In the genomic region with DNA sequence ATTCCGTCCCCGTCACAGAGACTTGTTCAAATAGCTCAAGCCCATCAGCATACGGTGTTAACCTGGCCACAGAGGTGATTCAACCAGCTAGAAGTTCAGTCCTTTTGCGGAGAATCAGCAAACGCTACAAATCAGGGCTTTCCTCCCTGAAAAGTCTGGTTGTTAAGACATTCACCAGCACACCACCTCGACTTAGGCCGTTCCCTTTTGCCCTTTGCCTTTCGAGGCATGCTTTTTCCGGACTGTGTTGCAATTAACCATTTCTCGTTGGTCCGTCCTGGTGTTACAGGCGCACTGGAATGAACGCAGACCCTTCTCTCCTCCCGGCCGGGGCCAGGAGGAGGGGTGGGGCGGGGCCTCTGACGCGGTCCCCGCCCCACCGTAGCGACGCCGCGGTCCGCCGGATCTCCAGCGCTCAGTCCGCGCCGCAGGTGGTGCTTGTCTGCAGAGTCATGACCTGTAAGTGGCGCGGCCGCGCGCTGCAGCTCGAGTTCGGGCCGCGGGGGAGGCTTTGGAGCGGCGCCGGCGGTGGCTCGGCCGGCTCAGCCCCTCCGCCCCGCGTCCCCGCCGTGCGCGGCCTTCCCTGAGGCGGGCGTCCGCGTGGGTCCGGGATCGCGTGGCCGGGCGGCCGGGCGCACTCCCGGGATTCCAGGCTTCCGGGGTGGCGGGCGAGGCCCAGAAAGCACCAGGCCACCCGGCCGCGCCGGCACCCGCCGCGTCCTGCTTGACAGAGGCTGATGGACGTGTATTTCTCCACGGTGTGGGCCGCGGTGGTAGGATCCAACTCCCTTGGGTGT, we compare ENCODE assay signal across 8 cellular contexts. TPM values are rescaled to one million over a fixed set of nuclear protein-coding genes. Genes with fewer than 3 reads are reported as not detected.
DNase-seq lines count a peak whose midpoint lies in the region; ATAC-seq, FAIRE-seq and TF ChIP-seq lines count a peak whose summit lies in the region.

TSS of gene NIT2 (plus strand) at position 418 of the 797 bp plus-strand sequence. CDS start at position 453, 35 bp downstream.

- in situ Hi-C loops in HepG2 (cut with HindIII; ENCODE audit: extremely low pct_ligation_motif_present, low pct_unique_long_range_greater_than_20kb): no loop called here

- FAIRE-seq in HepG2 (lab: Jason Lieb, UNC): peak; percentile 84

- peak within 1 kb of the TSS; percentile 72 to 94 (median 88) for H3K4me2 ChIP-seq in BLaER1 treated with 17β-estradiol and CSF1 and Interleukin-3, amounts not matched to agents 10 nM and 100 nM
- H3K4me2 ChIP-seq in HepG2 (ENCODE audit: low read depth, low read length): peak within 1 kb of the TSS; percentile 97

- H3K27ac ChIP-seq in BLaER1 treated with 17β-estradiol and CSF1 and Interleukin-3, amounts not matched to agents 10 nM and 100 nM: peak within 1 kb of the TSS; percentile 54 to 95 (median 89); a peak in 21 of 22 replicates
- peak within 1 kb of the TSS; percentile 79 for H3K27ac ChIP-seq in HepG2 (ENCODE audit: extremely low read length, insufficient read depth, low read length)

- H3K79me2 ChIP-seq in HepG2 (ENCODE audit: insufficient read depth, low read length): no peaks in the 10 kb centered on the region

- H3K36me3 ChIP-seq in BLaER1 treated with 17β-estradiol and CSF1 and Interleukin-3, amounts not matched to agents 10 nM and 100 nM: peaks cover 9 to 18% (median 13%) of the 10 kb centered on the region in 11 experiments
- no peaks in the 10 kb centered on the region for H3K36me3 ChIP-seq in HepG2 (replicated peaks in 1 of 2; ENCODE audit: control insufficient read depth in 1 of 2, insufficient read depth in 2 of 2, low read length in 2 of 2)

- H3K4me3 ChIP-seq in BLaER1 treated with 17β-estradiol and CSF1 and Interleukin-3, amounts not matched to agents 10 nM and 100 nM: peak within 1 kb of the TSS; percentile 73 to 91 (median 82)
- peak within 1 kb of the TSS; percentile 70 to 82 (median 78) for H3K4me3 ChIP-seq in HepG2 (replicated peaks in 1 of 3; ENCODE audit: insufficient read depth in 1 of 3, low read depth in 2 of 3, low read length in 3 of 3)

- TF ChIP-seq RAD21 in HepG2 (CRISPR knock-in tag; IDR thresholded peaks at IDR 0.05): peak; percentile 68

- H3K27me3 ChIP-seq in BLaER1 treated with 17β-estradiol and CSF1 and Interleukin-3, amounts not matched to agents 10 nM and 100 nM: no peaks in the 10 kb centered on the region
- H3K27me3 ChIP-seq in HepG2 (ENCODE audit: control insufficient read depth in 1 of 2, insufficient read depth in 2 of 2, low read length in 2 of 2): no peaks in the 10 kb centered on the region

- TF ChIP-seq EP300 in HepG2 (IDR thresholded peaks at IDR 0.05; ENCODE audit: low read depth in 2 of 2, low read length in 2 of 2): peak in 1 of 2 experiments; percentile 57; a peak in 2 of 4 replicates
- TF ChIP-seq EP300 in HepG2 (CRISPR knock-in tag; IDR thresholded peaks at IDR 0.05; ENCODE audit: borderline replicate concordance): peak; percentile 29; the same call in 1 of the 2 replicates

- POLR2A ChIA-PET in HepG2 (lab: Yijun Ruan, JAX): interaction anchor here (0.5 to 4.6 kb wide), 11 partner anchors 9 to 90 kb away, joined by 3 to 29 read pairs (median 4); partner anchors contain the start of genes LNP1, TBC1D23 and TOMM70

- peak; percentile 72 for DNase-seq in GM19240 (ENCODE audit: insufficient read length, low spot score)
- peak; percentile 85 for DNase-seq in NCI-H748 (lab: John Stamatoyannopoulos, UW; ENCODE audit: unreplicated experiment)
- DNase-seq in activated CD4-positive, alpha-beta T cell treated with anti-CD3 and anti-CD28 coated beads, Interleukin-2, amount 50 U/mL, for 4 hours: peak; percentile 68
- DNase-seq in dermis blood vessel endothelial cell: peak; percentile 84
- peak; percentile 85 for DNase-seq in HepG2 (ENCODE audit: low spot score)
- peak; percentile 83 for DNase-seq in stimulated activated CD4-positive, alpha-beta T cell treated with anti-CD3 and anti-CD28 coated beads, Interleukin-4, amount 100 ng/mL, for 1 hour

- ATAC-seq in HG03457 (IDR thresholded peaks at IDR 0.05; ENCODE audit: unreplicated experiment) (peak; percentile 87), HepG2 (peak; percentile 95)

- H3K9me3 ChIP-seq in BLaER1 treated with 17β-estradiol and CSF1 and Interleukin-3, amounts not matched to agents 10 nM and 100 nM (replicated peaks in 1 of 11): no peaks in the 10 kb centered on the region
- H3K9me3 ChIP-seq in HepG2 (ENCODE audit: low read length): no peaks in the 10 kb centered on the region

- H2AFZ ChIP-seq in HepG2 (ENCODE audit: low read length): peak within 1 kb of the TSS; percentile 96

- no TSS peak for BruUV-seq in HepG2 (replicated peaks; lab: Mats Ljungman, UMichigan)

- WGBS in HepG2 (ENCODE audit: low lambda C conversion rate): 2% methylated on average over 14 of the region's 78 CpGs

- TF ChIP-seq POLR2A in HepG2 (IDR thresholded peaks at IDR 0.05; ENCODE audit: insufficient read depth in 1 of 2, low read depth in 2 of 2, low read length in 2 of 2): peak; percentile 87 to 95

- intact Hi-C loops in HepG2 (cut with micrococcal nuclease; ENCODE audit: unreplicated experiment): loop anchor here (1.0 to 2.0 kb wide), 2 partner anchors 24 to 66 kb away; partner anchors contain the start of genes LNP1 and TOMM70

- H4K20me1 ChIP-seq in BLaER1 treated with 17β-estradiol and CSF1 and Interleukin-3, amounts not matched to agents 10 nM and 100 nM: peaks cover 0 to 10% (median 0%) of the 10 kb centered on the region in 11 experiments; a peak in 2 of 22 replicates
- no peaks in the 10 kb centered on the region for H4K20me1 ChIP-seq in HepG2 (ENCODE audit: insufficient read depth, low read length)

- peaks cover 18 to 29% (median 21%) of the 10 kb centered on the region in 10 experiments for H3K4me1 ChIP-seq in BLaER1 treated with 17β-estradiol and CSF1 and Interleukin-3, amounts not matched to agents 10 nM and 100 nM
- H3K4me1 ChIP-seq in HepG2 (ENCODE audit: insufficient read depth, low read length): peaks cover 51% of the 10 kb centered on the region

- peak within 1 kb of the TSS; percentile 82 to 93 (median 88) for H3K9ac ChIP-seq in BLaER1 treated with 17β-estradiol and CSF1 and Interleukin-3, amounts not matched to agents 10 nM and 100 nM
- peak within 1 kb of the TSS; percentile 84 for H3K9ac ChIP-seq in HepG2 (ENCODE audit: insufficient read depth, low read depth, low read length)

- 0 out of 2 replicates have a peak, but pooled peaks have one; percentile 17 for TF ChIP-seq CTCF in HepG2 (CRISPR knock-in tag; IDR thresholded peaks at IDR 0.05)

- CTCF ChIA-PET in HepG2 (lab: Yijun Ruan, JAX; ENCODE audit: low intra/inter-chr PET ratio, low total read pairs): no interaction called here

TF ChIP-seq in HepG2, 621 proteins besides CTCF, POLR2A, EP300 and RAD21 (continues in another document):
- TF ChIP-seq MZF1 (CRISPR knock-in tag; IDR thresholded peaks at IDR 0.05; ENCODE audit: borderline replicate concordance) (no peak), ZNF468 (CRISPR knock-in tag; IDR thresholded peaks at IDR 0.05) (no peak), KDM1A (CRISPR knock-in tag; IDR thresholded peaks at IDR 0.05) (no peak), CENPT (CRISPR knock-in tag; IDR thresholded peaks at IDR 0.05; ENCODE audit: low read depth) (peak; percentile 69; the same call in 1 of the 2 replicates), HOXA5 (CRISPR knock-in tag; IDR thresholded peaks at IDR 0.05) (peak; percentile 92), MEIS2 (CRISPR knock-in tag; IDR thresholded peaks at IDR 0.05) (peak; percentile 52)
- TF ChIP-seq, protein P1, sequence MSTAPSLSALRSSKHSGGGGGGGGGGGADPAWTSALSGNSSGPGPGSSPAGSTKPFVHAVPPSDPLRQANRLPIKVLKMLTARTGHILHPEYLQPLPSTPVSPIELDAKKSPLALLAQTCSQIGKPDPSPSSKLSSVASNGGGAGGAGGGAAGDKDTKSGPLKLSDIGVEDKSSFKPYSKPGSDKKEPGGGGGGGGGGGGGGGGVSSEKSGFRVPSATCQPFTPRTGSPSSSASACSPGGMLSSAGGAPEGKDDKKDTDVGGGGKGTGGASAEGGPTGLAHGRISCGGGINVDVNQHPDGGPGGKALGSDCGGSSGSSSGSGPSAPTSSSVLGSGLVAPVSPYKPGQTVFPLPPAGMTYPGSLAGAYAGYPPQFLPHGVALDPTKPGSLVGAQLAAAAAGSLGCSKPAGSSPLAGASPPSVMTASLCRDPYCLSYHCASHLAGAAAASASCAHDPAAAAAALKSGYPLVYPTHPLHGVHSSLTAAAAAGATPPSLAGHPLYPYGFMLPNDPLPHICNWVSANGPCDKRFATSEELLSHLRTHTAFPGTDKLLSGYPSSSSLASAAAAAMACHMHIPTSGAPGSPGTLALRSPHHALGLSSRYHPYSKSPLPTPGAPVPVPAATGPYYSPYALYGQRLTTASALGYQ (CRISPR knock-in tag; IDR thresholded peaks at IDR 0.05): peak; percentile 63; the same call in 1 of the 2 replicates

RNA-seq across cellular contexts. Expression of gene NIT2, which starts in this region (rescaled TPM):
- total RNA-seq in dermis blood vessel endothelial cell: 6.5 and 8.4 TPM in 2 replicates
- 49.1 and 54.3 TPM in 2 replicates for total RNA-seq in HepG2 (2016; rRNA removed; fragmentation: Illumina TruSeq; extraction: Trizol)
- 8.5 and 10.3 TPM in 2 replicates for total RNA-seq in HepG2 (2016; cell fraction: cytosol; rRNA removed; fragmentation: Illumina TruSeq; extraction: Trizol; ENCODE audit: low read depth)
- 50.7 and 55.5 TPM in 2 replicates for total RNA-seq in HepG2 (2016; cell fraction: insoluble cytoplasmic fraction; rRNA removed; fragmentation: Illumina TruSeq; extraction: Trizol)
- 15.4 and 15.6 TPM in 2 replicates for total RNA-seq in HepG2 (2016; cell fraction: membrane; rRNA removed; fragmentation: Illumina TruSeq; extraction: Trizol)
- 42.6 and 44.4 TPM in 2 replicates for total RNA-seq in HepG2 (2016; cell fraction: nucleus; rRNA removed; fragmentation: Illumina TruSeq; extraction: Trizol)
- polyA plus RNA-seq in HepG2 (2011; rRNA removed): 41.4 and 43.4 TPM in 2 replicates
- 10.6 and 16.0 TPM in 2 replicates for polyA plus RNA-seq in HepG2 (2011; cell fraction: cytosol; rRNA removed)
- polyA plus RNA-seq in HepG2 (2011; cell fraction: nucleus; rRNA removed): 89.2 and 101 TPM in 2 replicates
- 26.0 and 34.9 TPM in 2 replicates for polyA plus RNA-seq in HepG2 (2012)
- 14.8 and 14.9 TPM in 2 replicates for polyA plus RNA-seq in HepG2 (2016; cell fraction: cytosol; fragmentation: Illumina TruSeq; extraction: Trizol; ENCODE audit: low read depth)
- 47.6 and 48.6 TPM in 2 replicates for polyA plus RNA-seq in HepG2 (2016; cell fraction: insoluble cytoplasmic fraction; fragmentation: Illumina TruSeq; extraction: Trizol; ENCODE audit: low read depth)
- polyA plus RNA-seq in HepG2 (2016; cell fraction: membrane; fragmentation: Illumina TruSeq; extraction: Trizol; ENCODE audit: low read depth): 10.6 and 12.0 TPM in 2 replicates
- 78.3 and 81.9 TPM in 2 replicates for polyA plus RNA-seq in HepG2 (2016; cell fraction: nucleus; fragmentation: Illumina TruSeq; extraction: Trizol; ENCODE audit: insufficient read depth, low read depth)
- 7.3 and 20.3 TPM in 2 replicates for polyA minus RNA-seq in HepG2 (2011; rRNA and poly(A)+ RNA removed; ENCODE audit: low replicate concordance)
- 4.6 and 5.9 TPM in 2 replicates for polyA minus RNA-seq in HepG2 (2011; cell fraction: cytosol; rRNA and poly(A)+ RNA removed)
- polyA minus RNA-seq in HepG2 (2011; cell fraction: nucleus; rRNA and poly(A)+ RNA removed): 32.6 and 33.7 TPM in 2 replicates

Comparison
In these comparisons a context has a peak if more than half of its experiments do, and no peak if none do; other contexts are left out.
1. Peak in every context shown above with its lines: DNase-seq, ATAC-seq, H3K4me3 ChIP-seq and H3K27ac ChIP-seq.